In the genomic region with DNA sequence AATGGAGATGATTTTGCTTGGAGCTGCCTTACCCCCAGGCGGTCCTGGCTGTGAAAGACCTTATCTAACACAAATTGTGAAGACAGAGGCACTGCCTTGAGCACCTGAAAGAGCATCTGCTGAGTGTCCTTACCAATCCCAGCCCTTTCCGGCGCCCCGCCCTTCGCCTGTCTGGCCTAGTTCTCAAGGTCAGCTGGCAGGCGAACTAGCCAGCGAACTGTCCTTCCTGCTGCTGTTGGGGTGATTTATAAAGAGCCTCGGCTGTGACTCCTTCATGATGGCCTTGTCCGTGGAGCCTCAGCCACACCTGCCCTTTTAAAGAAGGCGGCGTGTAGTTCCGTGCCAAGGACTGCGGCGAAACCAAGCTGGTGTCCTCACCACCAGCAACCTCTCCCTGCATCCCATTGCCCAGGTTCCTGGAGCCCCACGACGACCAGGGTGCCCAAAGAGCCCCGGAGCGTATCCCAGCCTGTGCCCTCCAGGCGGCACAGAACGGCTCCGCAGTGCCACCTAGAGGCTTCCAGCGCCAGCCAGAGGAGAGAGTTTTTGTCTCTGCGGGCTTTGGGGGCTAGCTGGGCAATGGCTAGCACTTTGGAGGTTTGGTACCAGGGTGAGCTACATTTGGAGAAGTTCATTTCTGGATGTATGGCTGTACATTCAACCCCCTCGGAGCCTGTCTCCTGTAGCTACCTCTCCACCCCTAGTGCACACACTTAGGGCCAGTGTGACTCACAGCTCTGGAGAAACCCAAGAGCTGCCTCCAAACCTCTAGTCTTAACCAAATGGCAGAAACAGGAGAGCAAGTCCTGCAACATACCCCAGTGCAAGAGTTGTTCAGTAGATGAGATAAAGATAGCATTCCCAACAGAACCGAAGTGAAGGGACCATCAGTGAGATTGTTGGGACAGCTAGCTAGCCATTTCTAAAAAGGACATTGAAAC, we compare ENCODE assay signal across 8 cellular contexts. TPM values are rescaled to one million over a fixed set of nuclear protein-coding genes. Genes with fewer than 3 reads are reported as not detected.
DNase-seq lines count a peak whose midpoint lies in the region; ATAC-seq, FAIRE-seq and TF ChIP-seq lines count a peak whose summit lies in the region.

No MANE protein-coding gene starts in this region.

- H4K20me1 ChIP-seq in SK-N-SH (ENCODE audit: insufficient read depth), result no peaks in the 10 kb centered on the region

- H3K36me3 ChIP-seq in SK-N-SH (replicated peaks in 1 of 2; ENCODE audit: control insufficient read depth in 1 of 2, insufficient read depth in 2 of 2, low read length in 1 of 2), result no peaks in the 10 kb centered on the region
- H3K36me3 ChIP-seq in adipocyte (ENCODE audit: control insufficient read depth, insufficient read depth, low read length, severe bottlenecking), result no peaks in the 10 kb centered on the region
- H3K36me3 ChIP-seq in iPS-20b (ENCODE audit: insufficient read depth, low read depth, low read length), result no peaks in the 10 kb centered on the region

- TF ChIP-seq EP300 in A549 (IDR thresholded peaks at IDR 0.05) (no peak), SK-N-SH (IDR thresholded peaks at IDR 0.05; ENCODE audit: borderline replicate concordance in 1 of 2, low read depth in 1 of 2, low read length in 1 of 2) (no peak)

- ATAC-seq in A549, result peak; percentile 93 to 98
- peak; percentile 65 for ATAC-seq in HG03139 (IDR thresholded peaks at IDR 0.05; ENCODE audit: unreplicated experiment)
- ATAC-seq in GM21526 (IDR thresholded peaks at IDR 0.05; ENCODE audit: low FRiP score, unreplicated experiment), result no peak

- H3F3A ChIP-seq in SK-N-SH (replicated peaks; ENCODE audit: insufficient read depth), result no peaks in the 10 kb centered on the region

- DNase-seq in A549 (ENCODE audit: low read depth in 1 of 2, low spot score in 1 of 2) (peak in 1 of 2 experiments; percentile 41), GM12892 (ENCODE audit: insufficient read length) (peak; percentile 26), SK-N-SH (peak; percentile 55), adipocyte (ENCODE audit: low read depth) (peak; percentile 51)
- peak; percentile 21 to 24 for DNase-seq in stimulated activated CD4-positive, alpha-beta T cell treated with anti-CD3 and anti-CD28 coated beads, Interleukin-4, amount 100 ng/mL, for 48 hours (ENCODE audit: low read depth in 2 of 2)

- no peak overlapping the region for H3K27ac ChIP-seq in A549
- H3K27ac ChIP-seq in SK-N-SH (ENCODE audit: low read depth in 2 of 2, low read length in 1 of 2), result no peak overlapping the region
- H3K27ac ChIP-seq in iPS-20b (ENCODE audit: low read length), result no peak overlapping the region

- TF ChIP-seq RAD21 in A549 (conservative IDR thresholded peaks at IDR 0.05 in 1 of 2, IDR thresholded peaks at IDR 0.05 in 1 of 2), result peak; percentile 54 to 56
- peak; percentile 42 for TF ChIP-seq RAD21 in SK-N-SH (IDR thresholded peaks at IDR 0.05; ENCODE audit: low read length)

- H3K4me2 ChIP-seq in A549, result peak overlapping the region; percentile 75
- H3K4me2 ChIP-seq in SK-N-SH, result no peak overlapping the region

- TF ChIP-seq POLR2A in A549 (IDR thresholded peaks at IDR 0.05; ENCODE audit: low read length) (no peak), GM12892 (IDR thresholded peaks at IDR 0.05; ENCODE audit: low read depth, low read length) (no peak)

- no peak overlapping the region for H3K9ac ChIP-seq in SK-N-SH
- H3K9ac ChIP-seq in adipocyte (ENCODE audit: low read length), result no peak overlapping the region
- no peak overlapping the region for H3K9ac ChIP-seq in iPS-20b (ENCODE audit: low read depth, low read length)

- H3K4me3 ChIP-seq in A549, result peak overlapping the region; percentile 23; the same call in 1 of the 3 replicates
- no peak overlapping the region for H3K4me3 ChIP-seq in SK-N-SH (ENCODE audit: low read depth in 2 of 2, low read length in 1 of 2)
- no peak overlapping the region for H3K4me3 ChIP-seq in adipocyte (ENCODE audit: low read length)
- H3K4me3 ChIP-seq in iPS-20b (ENCODE audit: low read length), result peak overlapping the region; percentile 59

- H3K9me2 ChIP-seq in SK-N-SH, result no peaks in the 10 kb centered on the region

- H3K4me1 ChIP-seq in A549 (no peaks in the 10 kb centered on the region), SK-N-SH (ENCODE audit: control insufficient read depth in 1 of 2, insufficient read depth in 2 of 2, low read depth in 1 of 2, low read length in 1 of 2) (peaks cover 0 to 2% of the 10 kb centered on the region in 2 experiments; a peak in 1 of 4 replicates), adipocyte (ENCODE audit: control insufficient read depth, insufficient read depth, low read length) (no peaks in the 10 kb centered on the region), iPS-20b (ENCODE audit: insufficient read depth, low read length) (no peaks in the 10 kb centered on the region)

- H2AFZ ChIP-seq in SK-N-SH (ENCODE audit: low read depth), result no peak overlapping the region

- FAIRE-seq in A549 (lab: Jason Lieb, UNC) (no peak), GM12892 (lab: Jason Lieb, UNC) (no peak)

- POLR2A ChIA-PET in A549 (lab: Yijun Ruan, JAX) (no interaction called here), SK-N-SH (lab: Yijun Ruan, JAX) (no interaction called here)

- H3K27me3 ChIP-seq in SK-N-SH (ENCODE audit: insufficient read depth), result peaks cover 7% of the 10 kb centered on the region; the same call in 1 of the 2 replicates
- H3K27me3 ChIP-seq in adipocyte (replicated peaks; ENCODE audit: control insufficient read depth, insufficient read depth, low read length), result peaks cover 43% of the 10 kb centered on the region
- peaks cover 6% of the 10 kb centered on the region for H3K27me3 ChIP-seq in iPS-20b (ENCODE audit: insufficient read depth, low read length)

- WGBS in A549 (ENCODE audit: missing lambda C conversion rate), result 1% methylated on average over 9 of the region's 25 CpGs
- WGBS in SK-N-SH (ENCODE audit: low lambda C conversion rate), result 2% methylated on average over 7 of the region's 25 CpGs

- CTCF ChIA-PET in A549 (lab: Yijun Ruan, JAX), result interaction anchor here (0.7 to 2.1 kb wide), 10 partner anchors 9 to 314 kb away, joined by 3 to 11 read pairs (median 4); a partner anchor contains a TSS
- CTCF ChIA-PET in SK-N-SH (lab: Yijun Ruan, JAX), result interaction anchor here (0.6 to 1.8 kb wide), 14 partner anchors 9 to 209 kb away, joined by 3 to 7 read pairs (median 4); no protein-coding TSS in a partner anchor

- no peaks in the 10 kb centered on the region for H3K79me2 ChIP-seq in SK-N-SH (ENCODE audit: insufficient read depth)

- H3K9me3 ChIP-seq in A549 (no peaks in the 10 kb centered on the region), SK-N-SH (no peaks in the 10 kb centered on the region), adipocyte (ENCODE audit: control insufficient read depth, low read length) (peaks cover 3% of the 10 kb centered on the region), iPS-20b (ENCODE audit: insufficient read depth, low read depth, low read length) (no peaks in the 10 kb centered on the region)

- TF ChIP-seq CTCF in A549 (IDR thresholded peaks at IDR 0.05), result peak; percentile 54
- peak; percentile 76 for TF ChIP-seq CTCF in SK-N-SH (IDR thresholded peaks at IDR 0.05)

TF ChIP-seq in A549, 52 proteins besides CTCF, POLR2A, EP300 and RAD21:
- TF ChIP-seq KDM5A (IDR thresholded peaks at IDR 0.05) (no peak), FOSB (CRISPR knock-in tag; IDR thresholded peaks at IDR 0.05) (no peak), SMC3 (IDR thresholded peaks at IDR 0.05) (peak; percentile 49), ZSCAN20 (CRISPR knock-in tag; IDR thresholded peaks at IDR 0.05) (no peak)
TF ChIP-seq in A549: peak in this region for 1.

TF ChIP-seq in SK-N-SH, 30 proteins besides CTCF, POLR2A, EP300 and RAD21:
- TF ChIP-seq FOXJ3 (CRISPR knock-in tag; IDR thresholded peaks at IDR 0.05) (no peak), POLR2AphosphoS5 (IDR thresholded peaks at IDR 0.05; ENCODE audit: low read depth, low read length) (no peak), SMC3 (IDR thresholded peaks at IDR 0.05; ENCODE audit: low read depth, low read length) (peak; percentile 38), RFX5 (IDR thresholded peaks at IDR 0.05; ENCODE audit: low read length) (no peak), CHD2 (IDR thresholded peaks at IDR 0.05; ENCODE audit: low read length, partially characterized antibody) (no peak)
- TF ChIP-seq, protein P1, sequence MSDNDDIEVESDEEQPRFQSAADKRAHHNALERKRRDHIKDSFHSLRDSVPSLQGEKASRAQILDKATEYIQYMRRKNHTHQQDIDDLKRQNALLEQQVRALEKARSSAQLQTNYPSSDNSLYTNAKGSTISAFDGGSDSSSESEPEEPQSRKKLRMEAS (IDR thresholded peaks at IDR 0.05; ENCODE audit: low read depth), result no peak
- TF ChIP-seq, protein P2, sequence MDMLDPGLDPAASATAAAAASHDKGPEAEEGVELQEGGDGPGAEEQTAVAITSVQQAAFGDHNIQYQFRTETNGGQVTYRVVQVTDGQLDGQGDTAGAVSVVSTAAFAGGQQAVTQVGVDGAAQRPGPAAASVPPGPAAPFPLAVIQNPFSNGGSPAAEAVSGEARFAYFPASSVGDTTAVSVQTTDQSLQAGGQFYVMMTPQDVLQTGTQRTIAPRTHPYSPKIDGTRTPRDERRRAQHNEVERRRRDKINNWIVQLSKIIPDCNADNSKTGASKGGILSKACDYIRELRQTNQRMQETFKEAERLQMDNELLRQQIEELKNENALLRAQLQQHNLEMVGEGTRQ (IDR thresholded peaks at IDR 0.05; ENCODE audit: borderline replicate concordance, low read depth, low read length), result no peak

RNA-seq across cellular contexts. Expression of a gene that starts 36.8 kb away (rescaled TPM):
- polyA plus RNA-seq in A549 (2011; rRNA removed) (46.1 and 52.7 TPM in 2 replicates), A549 (2017; fragmentation: RNase III; extraction: RNeasy Plus Mini Kit Qiagen cat#74134 plus additional on column Dnase treatment) (23.9 to 25.5 TPM (median 25.2 TPM) in 3 replicates), SK-N-SH (2012; rRNA removed) (17.0 and 19.1 TPM in 2 replicates)
- polyA plus RNA-seq in A549 (2012; cell fraction: cytosol; rRNA removed), result 16.7 and 20.3 TPM in 2 replicates
- 5.0 and 8.5 TPM in 2 replicates for polyA plus RNA-seq in A549 (2012; cell fraction: nucleus; rRNA removed)
- polyA minus RNA-seq in A549 (2011; rRNA and poly(A)+ RNA removed), result 57.1 and 57.9 TPM in 2 replicates
- polyA plus RNA-seq in GM12892 (2012; ENCODE audit: missing spikeins), result 29.8 TPM
- 26.1 and 31.5 TPM in 2 replicates for polyA plus RNA-seq in SK-N-SH (2012; cell fraction: cytosol; rRNA removed)
- 5.7 and 10.3 TPM in 2 replicates for polyA plus RNA-seq in SK-N-SH (2012; cell fraction: nucleus; rRNA removed)

Comparison
In these comparisons a context has a peak if more than half of its experiments do, and no peak if none do; other contexts are left out.
1. H3K4me3 ChIP-seq: peak in A549 (single experiment) and iPS-20b (single experiment); none in SK-N-SH (0 of 2) and adipocyte (single experiment).